ENCODE assay signal across 10 cellular contexts in genomic region chr7:158432369-158433270, GRCh38.
DNase-seq lines count a peak whose midpoint lies in the region; ATAC-seq and TF ChIP-seq lines count a peak whose summit lies in the region.
"Had no signal": no experiment of that assay in that cellular context is flagged by ENCODE, and none has a peak within 500 bp of the region (broad histone marks: within the 10 kb centered on the region; RNA-seq: fewer than 3 reads in every experiment).

No MANE protein-coding gene starts in this region.

- H3K27me3 Mint-ChIP-seq in Caco-2 (ENCODE audit: insufficient read depth, unreplicated experiment), result no peaks in the 10 kb centered on the region
- peaks cover 26% of the 10 kb centered on the region for H3K27me3 Mint-ChIP-seq in activated T-helper 17 cell treated with anti-CD3 and anti-CD28 coated beads, Interleukin-2, amount 50 U/mL, for 72 hours

- H3K36me3 ChIP-seq in Caco-2 (ENCODE audit: control insufficient read depth, insufficient read depth, low read length) (no peaks in the 10 kb centered on the region), muscle layer of colon (ENCODE audit: insufficient read depth, low read length) (no peaks in the 10 kb centered on the region)

- CTCF ChIA-PET in Caco-2 (lab: Charles Lee), result no interaction called here

- no peak for TF ChIP-seq CTCF in Caco-2 (IDR thresholded peaks at IDR 0.05; ENCODE audit: insufficient read depth in 1 of 2, low read depth in 1 of 2, low read length in 1 of 2, severe bottlenecking in 1 of 2, unreplicated experiment in 1 of 2)

- DNase-seq in Caco-2, result peak; percentile 92 to 96
- DNase-seq in NCI-H146 (lab: John Stamatoyannopoulos, UW), result peak; percentile 98
- no peak for DNase-seq in NCI-H82 treated with DMSO at 0.1 percent for 48 hours (lab: John Stamatoyannopoulos, UW; ENCODE audit: unreplicated experiment)
- no peak for DNase-seq in erythroblast (lab: John Stamatoyannopoulos, UW)
- DNase-seq: activated B cell treated with CpG ODN at 0.5 μM for 24 hours; naive thymus-derived CD4-positive, alpha-beta T cell had no signal

- H3K27ac ChIP-seq in muscle layer of colon (ENCODE audit: low read depth, low read length), result peak overlapping the region; percentile 59

- no peaks in the 10 kb centered on the region for H3K9me3 ChIP-seq in Caco-2
- H3K9me3 ChIP-seq in muscle layer of colon (ENCODE audit: low read length), result no peaks in the 10 kb centered on the region

- TSS peak; percentile 97 for BruUV-seq in Caco-2 (replicated peaks; lab: Mats Ljungman, UMichigan)

- H3K9ac ChIP-seq in muscle layer of colon (ENCODE audit: low read length), result peak overlapping the region; percentile 2

- H3K36me3 Mint-ChIP-seq in Caco-2 (ENCODE audit: insufficient read depth, unreplicated experiment), result peaks cover 11% of the 10 kb centered on the region
- no peaks in the 10 kb centered on the region for H3K36me3 Mint-ChIP-seq in activated T-helper 17 cell treated with anti-CD3 and anti-CD28 coated beads, Interleukin-2, amount 50 U/mL, for 72 hours (ENCODE audit: low read depth)

- POLR2A ChIA-PET in Caco-2 (lab: Charles Lee), result no interaction called here

- no peaks in the 10 kb centered on the region for H3K9me3 Mint-ChIP-seq in Caco-2 (ENCODE audit: unreplicated experiment)
- H3K9me3 Mint-ChIP-seq in activated T-helper 17 cell treated with anti-CD3 and anti-CD28 coated beads, Interleukin-2, amount 50 U/mL, for 72 hours, result no peaks in the 10 kb centered on the region

- intact Hi-C loops in Caco-2 (cut with micrococcal nuclease; ENCODE audit: unreplicated experiment), result loop anchor here (2.0 to 5.0 kb wide), 2 partner anchors 155 to 216 kb away; partner anchors contain the start of gene PTPRN2

- H3K4me1 ChIP-seq in Caco-2 (peaks cover 12% of the 10 kb centered on the region; the same call in 1 of the 2 replicates), muscle layer of colon (ENCODE audit: insufficient read depth, low read length) (peaks cover 12% of the 10 kb centered on the region)

- peak overlapping the region; percentile 75 for H3K4me3 Mint-ChIP-seq in Caco-2 (ENCODE audit: unreplicated experiment)
- H3K4me3 Mint-ChIP-seq in activated T-helper 17 cell treated with anti-CD3 and anti-CD28 coated beads, Interleukin-2, amount 50 U/mL, for 72 hours, result no peak overlapping the region
- H3K4me3 Mint-ChIP-seq: activated B cell treated with CpG ODN at 0.5 μM for 24 hours; naive thymus-derived CD4-positive, alpha-beta T cell had no signal

- H3K27me3 ChIP-seq in Caco-2 (replicated peaks; ENCODE audit: control insufficient read depth, insufficient read depth, low read length) (no peaks in the 10 kb centered on the region), muscle layer of colon (ENCODE audit: control insufficient read depth in 1 of 2, insufficient read depth in 2 of 2, low read length in 2 of 2) (no peaks in the 10 kb centered on the region)

- H3K27ac Mint-ChIP-seq in Caco-2 (ENCODE audit: unreplicated experiment), result peak overlapping the region; percentile 94
- H3K27ac Mint-ChIP-seq in activated T-helper 17 cell treated with anti-CD3 and anti-CD28 coated beads, Interleukin-2, amount 50 U/mL, for 72 hours, result no peak overlapping the region
- H3K27ac Mint-ChIP-seq: activated B cell treated with CpG ODN at 0.5 μM for 24 hours had no signal

- no peak for TF ChIP-seq POLR2A in erythroblast (IDR thresholded peaks at IDR 0.05; ENCODE audit: low read length)

- H3K4me1 Mint-ChIP-seq in Caco-2 (ENCODE audit: low read depth, unreplicated experiment), result peaks cover 7% of the 10 kb centered on the region
- H3K4me1 Mint-ChIP-seq in activated T-helper 17 cell treated with anti-CD3 and anti-CD28 coated beads, Interleukin-2, amount 50 U/mL, for 72 hours, result no peaks in the 10 kb centered on the region

- ATAC-seq in activated T-helper 17 cell treated with anti-CD3 and anti-CD28 coated beads, Interleukin-2, amount 50 U/mL, for 72 hours (replicated peaks), result peak; percentile 9
- ATAC-seq in HG02970 (IDR thresholded peaks at IDR 0.05; ENCODE audit: low FRiP score, unreplicated experiment) (no peak), HG03025 (IDR thresholded peaks at IDR 0.05; ENCODE audit: low FRiP score, unreplicated experiment) (no peak)

- H3K4me3 ChIP-seq in Caco-2 (ENCODE audit: low read depth, low read length) (peak overlapping the region; percentile 22), muscle layer of colon (ENCODE audit: low read depth in 1 of 2, low read length in 2 of 2) (no peak overlapping the region)

Comparison
In these comparisons a context has a peak if more than half of its experiments do, and no peak if none do; other contexts are left out.
1. DNase-seq: peak in Caco-2 (2 of 2) and NCI-H146 (single experiment); none in NCI-H82 treated with DMSO at 0.1 percent for 48 hours (single experiment) and erythroblast (0 of 2).